19 cellular contexts compared by ENCODE assay signal in genomic region chr17:59141860-59142259, GRCh38. TPM values are rescaled to one million over a fixed set of nuclear protein-coding genes. Genes with fewer than 3 reads are reported as not detected.
DNase-seq lines count a peak whose midpoint lies in the region; ATAC-seq, FAIRE-seq and TF ChIP-seq lines count a peak whose summit lies in the region.
"Had no signal": no experiment of that assay in that cellular context is flagged by ENCODE, and none has a peak within 500 bp of the region (broad histone marks: within the 10 kb centered on the region; RNA-seq: fewer than 3 reads in every experiment).

No MANE protein-coding gene starts in this region.

- H3K27me3 ChIP-seq in mammary epithelial cell (ENCODE audit: insufficient read depth, low read length) (no peaks in the 10 kb centered on the region), breast epithelium (no peaks in the 10 kb centered on the region), RWPE2 (ENCODE audit: insufficient read depth, poor library complexity, severe bottlenecking) (no peaks in the 10 kb centered on the region), trophoblast cell (ENCODE audit: insufficient read depth, low read length) (no peaks in the 10 kb centered on the region)
- H3K27me3 ChIP-seq: BLaER1 treated with 17β-estradiol and CSF1 and Interleukin-3, amounts not matched to agents 10 nM and 100 nM had no signal

- no peaks in the 10 kb centered on the region for H4K20me1 ChIP-seq in mammary epithelial cell (ENCODE audit: insufficient read depth, low read length)

- H3K79me2 ChIP-seq in mammary epithelial cell (ENCODE audit: insufficient read depth, low read length): peaks cover 97% of the 10 kb centered on the region
- H3K79me2 ChIP-seq in trophoblast cell (ENCODE audit: control insufficient read depth, insufficient read depth, low read length, poor library complexity): peaks cover 10% of the 10 kb centered on the region

- no peaks in the 10 kb centered on the region for H3K9me3 ChIP-seq in mammary epithelial cell (replicated peaks; ENCODE audit: insufficient read depth, low read length)
- no peaks in the 10 kb centered on the region for H3K9me3 ChIP-seq in breast epithelium
- H3K9me3 ChIP-seq in RWPE2 (ENCODE audit: severe bottlenecking): no peaks in the 10 kb centered on the region
- H3K9me3 ChIP-seq in trophoblast cell (ENCODE audit: insufficient read depth, low read depth, low read length): no peaks in the 10 kb centered on the region

- no TSS peak for BruUV-seq in mammary epithelial cell (replicated peaks; lab: Mats Ljungman, UMichigan)

- DNase-seq in mammary epithelial cell (peak; percentile 62), breast epithelium (ENCODE audit: low spot score in 2 of 2) (no peak), RWPE2 (ENCODE audit: low spot score) (no peak), epithelial cell of prostate (ENCODE audit: low read depth, low spot score) (no peak), trophoblast cell (no peak), GM10248 (ENCODE audit: extremely low spot score) (no peak), GM12892 (ENCODE audit: insufficient read length) (no peak)
- DNase-seq: 8988T; Calu3; CD8-positive, alpha-beta T cell; DMS79 treated with DMSO at 0.1 percent for 48 hours; GF-D8; HCEC 1CT had no signal

- ATAC-seq in RWPE2 (ENCODE audit: low read depth) (peak; percentile 66), HG03159 (IDR thresholded peaks at IDR 0.05; ENCODE audit: unreplicated experiment) (no peak)
- ATAC-seq: CD8-positive, alpha-beta T cell; GM23338 had no signal

- no peak overlapping the region for H2BK5ac ChIP-seq in trophoblast cell (ENCODE audit: low read depth, low read length, poor library complexity)

- H4K12ac ChIP-seq in trophoblast cell (ENCODE audit: low read depth, low read length): no peak overlapping the region

- H3K27ac ChIP-seq in mammary epithelial cell (ENCODE audit: insufficient read depth, low read depth, low read length): peak overlapping the region; percentile 9
- no peak overlapping the region for H3K27ac ChIP-seq in breast epithelium
- H3K27ac ChIP-seq in RWPE2 (ENCODE audit: poor library complexity, severe bottlenecking): peak overlapping the region; percentile 6
- H3K27ac ChIP-seq in epithelial cell of prostate: peak overlapping the region; percentile 39
- H3K27ac ChIP-seq in trophoblast cell (ENCODE audit: low read depth, low read length): no peak overlapping the region
- H3K27ac ChIP-seq: BLaER1 treated with 17β-estradiol and CSF1 and Interleukin-3, amounts not matched to agents 10 nM and 100 nM had no signal

- H3K23ac ChIP-seq in trophoblast cell (ENCODE audit: low read length): no peak overlapping the region

- H3K9ac ChIP-seq in mammary epithelial cell (ENCODE audit: insufficient read depth, low read length): no peak overlapping the region
- H3K9ac ChIP-seq in trophoblast cell (ENCODE audit: low read length): no peak overlapping the region
- H3K9ac ChIP-seq: BLaER1 treated with 17β-estradiol and CSF1 and Interleukin-3, amounts not matched to agents 10 nM and 100 nM had no signal

- no peak overlapping the region for H3K18ac ChIP-seq in trophoblast cell (ENCODE audit: low read length)

- H2AFZ ChIP-seq in mammary epithelial cell (ENCODE audit: low read depth, low read length): no peak overlapping the region
- no peak overlapping the region for H2AFZ ChIP-seq in trophoblast cell (ENCODE audit: insufficient read depth, low read length, poor library complexity)
- H2AFZ ChIP-seq: GM23338 had no signal

- H2AK5ac ChIP-seq in trophoblast cell (ENCODE audit: low read length): no peak overlapping the region

- H3K4me2 ChIP-seq in mammary epithelial cell (ENCODE audit: insufficient read depth, low read depth, low read length): no peak overlapping the region
- no peak overlapping the region for H3K4me2 ChIP-seq in trophoblast cell (ENCODE audit: low read length)
- H3K4me2 ChIP-seq: BLaER1 treated with 17β-estradiol and CSF1 and Interleukin-3, amounts not matched to agents 10 nM and 100 nM; GM23338 had no signal

- H3K36me3 ChIP-seq in mammary epithelial cell (ENCODE audit: insufficient read depth, low read length) (no peaks in the 10 kb centered on the region), breast epithelium (no peaks in the 10 kb centered on the region), RWPE2 (ENCODE audit: low read depth) (peaks cover 41% of the 10 kb centered on the region), trophoblast cell (ENCODE audit: control insufficient read depth in 1 of 2, insufficient read depth in 2 of 2, low read length in 2 of 2) (peaks cover 2 to 5% of the 10 kb centered on the region in 2 experiments)

- no peak overlapping the region for H4K91ac ChIP-seq in trophoblast cell (ENCODE audit: low read depth, low read length)

- dilution Hi-C loops in mammary epithelial cell (cut with HindIII; ENCODE audit: low sequenced_read_pairs): no loop called here

- POLR2A ChIA-PET in GM10248 (lab: Yijun Ruan, JAX): no interaction called here

- TF ChIP-seq CTCF in mammary epithelial cell (conservative IDR thresholded peaks at IDR 0.05 in 1 of 2, IDR thresholded peaks at IDR 0.05 in 1 of 2; ENCODE audit: extremely low read depth in 1 of 2, insufficient read depth in 1 of 2, low read depth in 1 of 2, low read length in 2 of 2) (no peak), breast epithelium (IDR thresholded peaks at IDR 0.05) (no peak), RWPE2 (IDR thresholded peaks at IDR 0.05; ENCODE audit: poor library complexity, severe bottlenecking) (no peak), GM10248 (IDR thresholded peaks at IDR 0.05; ENCODE audit: control extremely low read depth, extremely low read depth, low read depth, missing control alignments) (no peak)

- intact Hi-C loops in mammary epithelial cell (cut with micrococcal nuclease): no loop called here
- intact Hi-C loops in breast epithelium (cut with DNase I; ENCODE audit: low total_unique reads): no loop called here

- WGBS in mammary epithelial cell (ENCODE audit: low coverage, missing lambda C conversion rate): 100% methylated on average over 1 of the region's 1 CpG
- WGBS in trophoblast cell (ENCODE audit: extremely low coverage, insufficient coverage, insufficient read length): 100% methylated on average over 1 of the region's 1 CpG

- peak overlapping the region; percentile 64 for H3K4ac ChIP-seq in trophoblast cell (ENCODE audit: low read depth, low read length)

- peaks cover 8% of the 10 kb centered on the region for H3K4me1 ChIP-seq in mammary epithelial cell (ENCODE audit: insufficient read depth, low read length)
- no peaks in the 10 kb centered on the region for H3K4me1 ChIP-seq in breast epithelium
- peaks cover 11% of the 10 kb centered on the region for H3K4me1 ChIP-seq in RWPE2 (ENCODE audit: insufficient read depth, poor library complexity, severe bottlenecking)
- no peaks in the 10 kb centered on the region for H3K4me1 ChIP-seq in trophoblast cell (ENCODE audit: control insufficient read depth in 1 of 2, insufficient read depth in 2 of 2, low read length in 2 of 2)
- H3K4me1 ChIP-seq: BLaER1 treated with 17β-estradiol and CSF1 and Interleukin-3, amounts not matched to agents 10 nM and 100 nM had no signal

- H3K4me3 ChIP-seq in mammary epithelial cell (replicated peaks in 1 of 3; ENCODE audit: insufficient read depth in 1 of 3, low read depth in 2 of 3, low read length in 3 of 3): no peak overlapping the region
- no peak overlapping the region for H3K4me3 ChIP-seq in breast epithelium
- no peak overlapping the region for H3K4me3 ChIP-seq in RWPE2 (ENCODE audit: severe bottlenecking)
- no peak overlapping the region for H3K4me3 ChIP-seq in trophoblast cell (ENCODE audit: low read depth, low read length)
- H3K4me3 ChIP-seq: BLaER1 treated with 17β-estradiol and CSF1 and Interleukin-3, amounts not matched to agents 10 nM and 100 nM; GM23338 had no signal

- no peak for TF ChIP-seq POLR2A in breast epithelium (IDR thresholded peaks at IDR 0.05)
- TF ChIP-seq POLR2A in GM12892 (IDR thresholded peaks at IDR 0.05; ENCODE audit: low read depth, low read length): no peak

- no peak for FAIRE-seq in GM12892 (lab: Jason Lieb, UNC)
- FAIRE-seq: GM12891, GM18507, H54 had no signal

- in situ Hi-C loops in mammary epithelial cell (cut with MboI; ENCODE audit: low sequenced_read_pairs in 2 of 2): no loop called here

- no peak overlapping the region for H4K8ac ChIP-seq in trophoblast cell (ENCODE audit: low read depth, low read length)

- H3K79me1 ChIP-seq in trophoblast cell (ENCODE audit: low read length): no peaks in the 10 kb centered on the region

- no peak overlapping the region for H2BK12ac ChIP-seq in trophoblast cell (ENCODE audit: low read length)

- H2BK120ac ChIP-seq in trophoblast cell (ENCODE audit: insufficient read depth, low read length, poor library complexity): no peak overlapping the region

- CTCF ChIA-PET in mammary epithelial cell (lab: Charles Lee; ENCODE audit: low non-redundant PET) (no interaction called here), GM10248 (lab: Yijun Ruan, JAX) (interaction anchor here (1.6 kb wide), 1 partner anchor 9 kb away, joined by 6 read pairs; no protein-coding TSS in a partner anchor)

- H3K14ac ChIP-seq in trophoblast cell (ENCODE audit: low read length): no peak overlapping the region

RNA-seq across cellular contexts. Expression of gene SKA2, which starts 13.1 kb away (rescaled TPM):
- total RNA-seq in mammary epithelial cell (10 to 100 TPM; 34.0 to 72.9 TPM), breast epithelium (10 to 100 TPM; 11.8 to 19.5 (median 12.7) TPM)
- 41.5 TPM for polyA plus RNA-seq in mammary epithelial cell
- 38.1 TPM for polyA minus RNA-seq in mammary epithelial cell
- polyA plus RNA-seq in trophoblast cell (2013): 172 and 189 TPM in 2 replicates
- polyA plus RNA-seq in GM12892 (2012; ENCODE audit: missing spikeins): 82.7 TPM

RNA-seq across cellular contexts. Expression of gene PRR11, which starts 13.7 kb away (rescaled TPM):
- total RNA-seq in mammary epithelial cell (10 to 100 TPM in 1 of 2 donors, 1 to 10 TPM in 1; 8.5 to 59.3 TPM), breast epithelium (10 to 100 TPM in 1 of 3 donors, 1 to 10 TPM in 1, under 1 TPM in 1; 0.33 to 25.1 (median 1.2) TPM)
- polyA plus RNA-seq in mammary epithelial cell: 80.3 TPM
- 35.8 TPM for polyA minus RNA-seq in mammary epithelial cell
- polyA plus RNA-seq in trophoblast cell (2013): 66.2 and 70.5 TPM in 2 replicates
- 24.3 TPM for polyA plus RNA-seq in GM12892 (2012; ENCODE audit: missing spikeins)

RNA-seq across cellular contexts. Expression of gene TRIM37, which starts 35.2 kb away (rescaled TPM):
- total RNA-seq in mammary epithelial cell (10 to 100 TPM; 34.2 to 42.7 TPM), breast epithelium (10 to 100 TPM; 18.7 to 24.6 (median 20.9) TPM)
- 15.1 TPM for polyA plus RNA-seq in mammary epithelial cell
- 14.1 TPM for polyA minus RNA-seq in mammary epithelial cell
- polyA plus RNA-seq in trophoblast cell (2013): 17.4 and 18.6 TPM in 2 replicates
- 8.8 TPM for polyA plus RNA-seq in GM12892 (2012; ENCODE audit: missing spikeins)

Comparison
In these comparisons a context has a peak if more than half of its experiments do, and no peak if none do; other contexts are left out.
1. H3K27ac ChIP-seq: peak in mammary epithelial cell (single experiment), RWPE2 (single experiment) and epithelial cell of prostate (single experiment); none in breast epithelium (0 of 2) and trophoblast cell (single experiment).